1 cellular context compared by ENCODE assay signal in genomic region chr9:126806336-126806735, GRCh38.
TF ChIP-seq lines count a peak whose summit lies in the region.

No MANE protein-coding gene starts in this region.

TF ChIP-seq in WTC11, 78 proteins besides CTCF, POLR2A, EP300 and RAD21 (continued from another document):
- TF ChIP-seq ZBTB43 (CRISPR knock-in tag; IDR thresholded peaks at IDR 0.05) (no peak), ZNF232 (CRISPR knock-in tag; IDR thresholded peaks at IDR 0.05) (no peak), NFE2L1 (CRISPR knock-in tag; IDR thresholded peaks at IDR 0.05) (no peak), E2F4 (CRISPR knock-in tag; IDR thresholded peaks at IDR 0.05; ENCODE audit: borderline replicate concordance, low read depth) (no peak), FOXJ3 (CRISPR knock-in tag; IDR thresholded peaks at IDR 0.05; ENCODE audit: borderline replicate concordance) (no peak)
- TF ChIP-seq, protein P1, sequence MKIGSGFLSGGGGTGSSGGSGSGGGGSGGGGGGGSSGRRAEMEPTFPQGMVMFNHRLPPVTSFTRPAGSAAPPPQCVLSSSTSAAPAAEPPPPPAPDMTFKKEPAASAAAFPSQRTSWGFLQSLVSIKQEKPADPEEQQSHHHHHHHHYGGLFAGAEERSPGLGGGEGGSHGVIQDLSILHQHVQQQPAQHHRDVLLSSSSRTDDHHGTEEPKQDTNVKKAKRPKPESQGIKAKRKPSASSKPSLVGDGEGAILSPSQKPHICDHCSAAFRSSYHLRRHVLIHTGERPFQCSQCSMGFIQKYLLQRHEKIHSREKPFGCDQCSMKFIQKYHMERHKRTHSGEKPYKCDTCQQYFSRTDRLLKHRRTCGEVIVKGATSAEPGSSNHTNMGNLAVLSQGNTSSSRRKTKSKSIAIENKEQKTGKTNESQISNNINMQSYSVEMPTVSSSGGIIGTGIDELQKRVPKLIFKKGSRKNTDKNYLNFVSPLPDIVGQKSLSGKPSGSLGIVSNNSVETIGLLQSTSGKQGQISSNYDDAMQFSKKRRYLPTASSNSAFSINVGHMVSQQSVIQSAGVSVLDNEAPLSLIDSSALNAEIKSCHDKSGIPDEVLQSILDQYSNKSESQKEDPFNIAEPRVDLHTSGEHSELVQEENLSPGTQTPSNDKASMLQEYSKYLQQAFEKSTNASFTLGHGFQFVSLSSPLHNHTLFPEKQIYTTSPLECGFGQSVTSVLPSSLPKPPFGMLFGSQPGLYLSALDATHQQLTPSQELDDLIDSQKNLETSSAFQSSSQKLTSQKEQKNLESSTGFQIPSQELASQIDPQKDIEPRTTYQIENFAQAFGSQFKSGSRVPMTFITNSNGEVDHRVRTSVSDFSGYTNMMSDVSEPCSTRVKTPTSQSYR (CRISPR knock-in tag; IDR thresholded peaks at IDR 0.05): no peak
